ENCODE assay signal across 8 cellular contexts in genomic region chr16:74999208-74999682, GRCh38. TPM values are rescaled to one million over a fixed set of nuclear protein-coding genes. Genes with fewer than 3 reads are reported as not detected.
A peak's percentile ranks its signal among the peaks of the same experiment; 100 is the strongest.
DNase-seq lines count a peak whose midpoint lies in the region; ATAC-seq and TF ChIP-seq lines count a peak whose summit lies in the region.

No MANE protein-coding gene starts in this region.

- no peak for DNase-seq in GM12864 (ENCODE audit: low read depth)
- DNase-seq in H7: no peak
- peak; percentile 24 for DNase-seq in NAMALWA (ENCODE audit: low spot score)
- peak; percentile 23 to 55 for DNase-seq in hippocampal formation (lab: John Stamatoyannopoulos, UW)
- DNase-seq in sciatic nerve (ENCODE audit: low spot score): peak; percentile 68
- DNase-seq in NCI-H2081 (lab: John Stamatoyannopoulos, UW): no peak
- DNase-seq in NCI-H345 treated with DMSO at 0.1 percent for 48 hours (lab: John Stamatoyannopoulos, UW; ENCODE audit: unreplicated experiment): no peak

- H3K36me3 Mint-ChIP-seq in activated naive CD8-positive, alpha-beta T cell: no peaks in the 10 kb centered on the region

- peak overlapping the region; percentile 65 for H3K4me3 Mint-ChIP-seq in activated naive CD8-positive, alpha-beta T cell

- peaks cover 10% of the 10 kb centered on the region for H3K4me1 Mint-ChIP-seq in activated naive CD8-positive, alpha-beta T cell (ENCODE audit: low read depth)

- H3K4me3 ChIP-seq in GM12864 (ENCODE audit: low read depth, low read length) (peak overlapping the region; percentile 80), H7 (ENCODE audit: insufficient read depth, low read depth, low read length) (peak overlapping the region; percentile 70)

- no peak for TF ChIP-seq CTCF in GM12864 (IDR thresholded peaks at IDR 0.05; ENCODE audit: low read depth, low read length, missing control alignments)

- H3K36me3 ChIP-seq in H7 (replicated peaks; ENCODE audit: control insufficient read depth, insufficient read depth, low read length): no peaks in the 10 kb centered on the region; the same call in 1 of the 2 replicates

- peak; percentile 33 for ATAC-seq in sciatic nerve

- H3K27me3 Mint-ChIP-seq in activated naive CD8-positive, alpha-beta T cell: peaks cover 4% of the 10 kb centered on the region

- no peaks in the 10 kb centered on the region for H3K9me3 Mint-ChIP-seq in activated naive CD8-positive, alpha-beta T cell (ENCODE audit: low read depth)

- H3K27me3 ChIP-seq in H7 (ENCODE audit: control insufficient read depth, insufficient read depth, low read length): peaks cover 4% of the 10 kb centered on the region

- intact Hi-C loops in sciatic nerve (cut with DNase I): loop anchor here (2.0 kb wide), 1 partner anchor 112 kb away; no protein-coding TSS in a partner anchor

- no peak overlapping the region for H3K27ac Mint-ChIP-seq in activated naive CD8-positive, alpha-beta T cell

RNA-seq across cellular contexts. Expression of gene ZNRF1, which starts 0.4 kb away (rescaled TPM):
- 37.3 and 44.7 TPM in 2 replicates for total RNA-seq in H7 (2014; rRNA removed; shearing (Covaris generic))
- 24.6 TPM for total RNA-seq in sciatic nerve

RNA-seq across cellular contexts. Expression of gene WDR59, which starts 14.3 kb away (rescaled TPM):
- 25.7 and 32.0 TPM in 2 replicates for total RNA-seq in H7 (2014; rRNA removed; shearing (Covaris generic))
- total RNA-seq in sciatic nerve: 95.4 TPM

Comparison
In these comparisons a context has a peak if more than half of its experiments do, and no peak if none do; other contexts are left out.
1. DNase-seq: peak in NAMALWA (single experiment), hippocampal formation (2 of 2) and sciatic nerve (single experiment); none in GM12864 (single experiment), H7 (single experiment), NCI-H2081 (0 of 2) and NCI-H345 treated with DMSO at 0.1 percent for 48 hours (single experiment).